In genomic region chr1:109509176-109510134, GRCh38 we compare ENCODE assay signal across 8 cellular contexts. TPM values are rescaled to one million over a fixed set of nuclear protein-coding genes. Genes with fewer than 3 reads are reported as not detected.
DNase-seq lines count a peak whose midpoint lies in the region; ATAC-seq, FAIRE-seq and TF ChIP-seq lines count a peak whose summit lies in the region.

AMIGO1 (minus strand) TSS chr1:109509727; CDS start chr1:109508912, 815 bp downstream.

- H3K27ac ChIP-seq in K562 (ENCODE audit: extremely low read depth, low read depth, low read length): no peak within 1 kb of the TSS
- H3K27ac ChIP-seq in iPS-20b (ENCODE audit: low read length): no peak within 1 kb of the TSS
- no peak within 1 kb of the TSS for H3K27ac ChIP-seq in small intestine (ENCODE audit: low read depth in 1 of 2, low read length in 1 of 2)

- WGBS in K562 (ENCODE audit: insufficient coverage, low coverage, missing lambda C conversion rate): 2% methylated on average over 96 of the region's 100 CpGs
- WGBS in small intestine, 3 donors: 0 to 1% (median 1%) methylated on average over 61 to 100 of the region's 100 CpGs

- POLR2A ChIA-PET in K562 (lab: Yijun Ruan, JAX): interaction anchor here (0.6 to 1.8 kb wide), 8 partner anchors 9 to 955 kb away, joined by 3 to 10 read pairs (median 4); partner anchors contain the start of genes ATXN7L2 and CYB561D1

- H3K36me3 ChIP-seq in K562 (ENCODE audit: control insufficient read depth, insufficient read depth, low read length) (no peaks in the 10 kb centered on the region), iPS-20b (ENCODE audit: insufficient read depth, low read depth, low read length) (no peaks in the 10 kb centered on the region), small intestine (ENCODE audit: control insufficient read depth in 2 of 2, insufficient read depth in 2 of 2, low read length in 2 of 2) (no peaks in the 10 kb centered on the region)

- CTCF ChIA-PET in K562 (lab: Yijun Ruan, JAX; ENCODE audit: low intra/inter-chr PET ratio): interaction anchor here (0.6 to 1.1 kb wide), 2 partner anchors 22 to 197 kb away, joined by 3 to 6 read pairs; no protein-coding TSS in a partner anchor

- H3K4me3 ChIP-seq in K562: peak within 1 kb of the TSS; percentile 48
- peak within 1 kb of the TSS; percentile 89 for H3K4me3 ChIP-seq in iPS-20b (ENCODE audit: low read length)
- peak within 1 kb of the TSS; percentile 49 to 86 for H3K4me3 ChIP-seq in small intestine (ENCODE audit: low read depth in 1 of 2, low read length in 2 of 2)

- no peaks in the 10 kb centered on the region for H3K9me3 Mint-ChIP-seq in IgD-negative memory B cell

- H4K20me1 ChIP-seq in K562 (replicated peaks; ENCODE audit: control insufficient read depth, insufficient read depth, low read length): peaks cover 8% of the 10 kb centered on the region; the same call in 1 of the 2 replicates

- H3K9me1 ChIP-seq in K562 (ENCODE audit: control insufficient read depth, insufficient read depth, low read length): no peaks in the 10 kb centered on the region

- peak within 1 kb of the TSS; percentile 90 for H3K4me2 ChIP-seq in K562 (ENCODE audit: insufficient read depth, low read length)

- in situ Hi-C loops in K562 (cut with MboI): no loop called here

- intact Hi-C loops in K562 (cut with micrococcal nuclease): no loop called here

- DNase-seq in NCI-H2081 (lab: John Stamatoyannopoulos, UW): peak; percentile 30 to 44
- DNase-seq in NCI-H2081 treated with DMSO at 0.1 percent for 48 hours (lab: John Stamatoyannopoulos, UW): no peak
- DNase-seq in T-helper 22 cell (ENCODE audit: low read depth): peak; percentile 37
- peak; percentile 75 to 96 (median 92) for DNase-seq in K562 (ENCODE audit: extremely low read depth in 1 of 4, low spot score in 3 of 4)
- DNase-seq in small intestine: peak; percentile 63
- no peak for DNase-seq in DMS153 (lab: John Stamatoyannopoulos, UW)

- FAIRE-seq in K562 (lab: Jason Lieb, UNC): peak; percentile 63
- FAIRE-seq in small intestine (lab: Jason Lieb, UNC): no peak

- peaks cover 7 to 14% (median 10%) of the 10 kb centered on the region in 3 donors for H3K4me1 Mint-ChIP-seq in IgD-negative memory B cell

- no TSS peak for BruUV-seq in K562 (replicated peaks; lab: Mats Ljungman, UMichigan)

- TF ChIP-seq POLR2A in K562 (conservative IDR thresholded peaks at IDR 0.05): no peak

- TF ChIP-seq CTCF in K562 (IDR thresholded peaks at IDR 0.05 in 2 of 3, conservative IDR thresholded peaks at IDR 0.05 in 1 of 3; ENCODE audit: insufficient read depth in 2 of 3, low read depth in 1 of 3, low read length in 3 of 3): no peak

- H3K9ac ChIP-seq in K562 (ENCODE audit: insufficient read depth in 1 of 2, low read depth in 2 of 2, low read length in 2 of 2): peak within 1 kb of the TSS; percentile 31 to 87; a peak in 3 of 4 replicates
- H3K9ac ChIP-seq in iPS-20b (ENCODE audit: low read depth, low read length): peak within 1 kb of the TSS; percentile 83; the same call in 1 of the 2 replicates

- no peaks in the 10 kb centered on the region for H3K36me3 Mint-ChIP-seq in IgD-negative memory B cell

- peak within 1 kb of the TSS; percentile 86 to 97 (median 92) for H3K4me3 Mint-ChIP-seq in IgD-negative memory B cell

- TF ChIP-seq RAD21 in K562 (CRISPR knock-in tag; conservative IDR thresholded peaks at IDR 0.05 in 1 of 2, IDR thresholded peaks at IDR 0.05 in 1 of 2): no peak

- H3K9me3 ChIP-seq in K562 (replicated peaks; ENCODE audit: control insufficient read depth, insufficient read depth, low read depth, low read length): no peaks in the 10 kb centered on the region
- H3K9me3 ChIP-seq in iPS-20b (ENCODE audit: insufficient read depth, low read depth, low read length): no peaks in the 10 kb centered on the region
- H3K9me3 ChIP-seq in small intestine (ENCODE audit: control insufficient read depth, low read depth): no peaks in the 10 kb centered on the region

- TF ChIP-seq EP300 in K562 (IDR thresholded peaks at IDR 0.05; ENCODE audit: low read length): no peak

- peak; percentile 77 for ATAC-seq in K562

- H3K27ac Mint-ChIP-seq in IgD-negative memory B cell: peak within 1 kb of the TSS in 2 of 3 donors; percentile 59 to 91

- peaks cover 13 to 45% of the 10 kb centered on the region in 2 experiments for H3K27me3 ChIP-seq in K562 (ENCODE audit: control insufficient read depth in 2 of 2, insufficient read depth in 2 of 2, low read length in 2 of 2)
- peaks cover 44% of the 10 kb centered on the region for H3K27me3 ChIP-seq in iPS-20b (ENCODE audit: insufficient read depth, low read length)
- no peaks in the 10 kb centered on the region for H3K27me3 ChIP-seq in small intestine (ENCODE audit: control insufficient read depth in 2 of 2, insufficient read depth in 2 of 2, low read length in 2 of 2)

- H3K27me3 Mint-ChIP-seq in IgD-negative memory B cell: peaks cover 13% of the 10 kb centered on the region

- H3K4me1 ChIP-seq in K562 (replicated peaks in 1 of 2; ENCODE audit: control insufficient read depth in 2 of 2, insufficient read depth in 2 of 2, low read length in 2 of 2): peaks cover 0 to 19% of the 10 kb centered on the region in 2 experiments; a peak in 4 of 5 replicates
- H3K4me1 ChIP-seq in iPS-20b (ENCODE audit: insufficient read depth, low read length): 0 out of 2 replicates have a peak, but pooled peaks cover 2% of the 10 kb centered on the region
- H3K4me1 ChIP-seq in small intestine (ENCODE audit: control insufficient read depth in 2 of 2, insufficient read depth in 1 of 2, low read depth in 1 of 2, low read length in 1 of 2): peaks cover 3 to 6% of the 10 kb centered on the region in 2 donors

- no peaks in the 10 kb centered on the region for H3K79me2 ChIP-seq in K562 (ENCODE audit: control insufficient read depth, insufficient read depth, low read length)

- peak within 1 kb of the TSS; percentile 94 for H2AFZ ChIP-seq in K562 (ENCODE audit: low read depth, low read length)

TF ChIP-seq in K562, 482 proteins besides CTCF, POLR2A, EP300 and RAD21 (continues in another document):
- TF ChIP-seq SUPT5H (IDR thresholded peaks at IDR 0.05) (no peak), TEAD2 (tag; IDR thresholded peaks at IDR 0.05) (no peak), RBFOX2 (IDR thresholded peaks at IDR 0.05; ENCODE audit: low read depth, low read length) (0 out of 2 replicates have a peak, but pooled peaks have one; percentile 39), GMEB1 (CRISPR knock-in tag; IDR thresholded peaks at IDR 0.05) (peak; percentile 56; the same call in 1 of the 2 replicates), CBX2 (IDR thresholded peaks at IDR 0.05; ENCODE audit: insufficient read depth, low read length, poor library complexity, severe bottlenecking) (no peak), SIN3A (IDR thresholded peaks at IDR 0.05; ENCODE audit: borderline replicate concordance in 2 of 2, control insufficient read depth in 1 of 2, low read depth in 2 of 2, low read length in 2 of 2) (peak in 1 of 2 experiments; percentile 78; a peak in 1 of 4 replicates), ETS1 (conservative IDR thresholded peaks at IDR 0.05; ENCODE audit: control insufficient read depth, low read depth, low read length) (0 out of 2 replicates have a peak, but pooled peaks have one; percentile 22)

RNA-seq across cellular contexts. Expression of gene AMIGO1, which starts in this region (rescaled TPM):
- polyA plus RNA-seq in IgD-negative memory B cell (0.88 TPM), K562 (2011; rRNA removed) (0.33 and 0.46 TPM in 2 replicates), K562 (2014; fragmentation: Illumina TruSeq; extraction: Trizol) (0.76 and 0.83 TPM in 2 replicates), K562 (2014; fragmentation: Nextera tagmentation; extraction: Ambion mirVana) (under 1 TPM; 0.24 to 0.31 TPM), K562 (2014; rRNA removed) (0.45 and 0.71 TPM in 2 replicates), small intestine (1 to 10 TPM; 1.6 to 2.9 (median 2.8) TPM)
- 0.69 and 0.83 TPM in 2 replicates for total RNA-seq in K562 (2011; cell fraction: chromatin; rRNA removed; ENCODE audit: low replicate concordance)
- 0.39 and 0.83 TPM in 2 replicates for total RNA-seq in K562 (2011; cell fraction: nucleolus; rRNA removed)
- 1.0 and 1.2 TPM in 2 replicates for total RNA-seq in K562 (2011; cell fraction: nucleoplasm; rRNA removed)
- total RNA-seq in K562 (2014; rRNA removed) (0.78 and 1.00 TPM in 2 replicates), K562 (2014; rRNA removed; fragmentation: Illumina TruSeq; extraction: Trizol) (0.67 and 0.69 TPM in 2 replicates), K562 (2015; rRNA removed; fragmentation: Illumina TruSeq; extraction: Trizol) (0.53 and 0.54 TPM in 2 replicates), K562 (2021) (0.72 and 1.0 TPM in 2 replicates)
- 0.50 and 0.70 TPM in 2 replicates for polyA plus RNA-seq in K562 (2011; cell fraction: cytosol; rRNA removed)
- 0.46 and 0.54 TPM in 2 replicates for polyA plus RNA-seq in K562 (2011; cell fraction: nucleus; rRNA removed)
- polyA plus RNA-seq in K562 (2012): 0.68 and 0.84 TPM in 2 replicates
- 0.39 and 0.56 TPM in 2 replicates for polyA minus RNA-seq in K562 (2011; rRNA and poly(A)+ RNA removed)
- 0.36 and 0.48 TPM in 2 replicates for polyA minus RNA-seq in K562 (2011; cell fraction: cytosol; rRNA and poly(A)+ RNA removed)
- polyA minus RNA-seq in K562 (2011; cell fraction: nucleus; rRNA and poly(A)+ RNA removed): 0.27 and 0.67 TPM in 2 replicates

Comparison
In these comparisons a context has a peak if more than half of its experiments do, and no peak if none do; other contexts are left out.
1. DNase-seq: peak in NCI-H2081 (2 of 2), T-helper 22 cell (single experiment), K562 (4 of 4) and small intestine (single experiment); none in NCI-H2081 treated with DMSO at 0.1 percent for 48 hours (single experiment) and DMS153 (single experiment).
2. Peak in every context shown above with its lines, with median percentiles within 50 percentile points of each other: H3K4me3 ChIP-seq.